In genomic region chr4:158186815-158187214, GRCh38 we compare ENCODE assay signal across 30 cellular contexts. TPM values are rescaled to one million over a fixed set of nuclear protein-coding genes. Genes with fewer than 3 reads are reported as not detected.
"Had no signal": no experiment of that assay in that cellular context is flagged by ENCODE, and none has a peak within 500 bp of the region (broad histone marks: within the 10 kb centered on the region; RNA-seq: fewer than 3 reads in every experiment).

No MANE protein-coding gene starts in this region.

- H3K9me3 ChIP-seq: adrenal gland, body of pancreas, esophagus squamous epithelium, gastroesophageal sphincter, heart right ventricle had no signal

- H3K36me3 ChIP-seq: adrenal gland, esophagus squamous epithelium, gastroesophageal sphincter had no signal

- H3K36me3 Mint-ChIP-seq: activated naive CD4-positive, alpha-beta T cell treated with anti-CD3 and anti-CD28 coated beads, Interleukin-2, amount 50 U/mL, for 24 hours; activated naive CD8-positive, alpha-beta T cell treated with anti-CD3 and anti-CD28 coated beads for 36 hours had no signal

- H3K4me1 ChIP-seq: body of pancreas, gastroesophageal sphincter had no signal

- H3K9me3 Mint-ChIP-seq: activated CD8-positive, alpha-beta T cell treated with anti-CD3 and anti-CD28 coated beads for 36 hours; activated naive CD4-positive, alpha-beta T cell treated with anti-CD3 and anti-CD28 coated beads for 36 hours; activated naive CD4-positive, alpha-beta T cell treated with anti-CD3 and anti-CD28 coated beads, Interleukin-2, amount 50 U/mL, for 24 hours; activated naive CD8-positive, alpha-beta T cell treated with anti-CD3 and anti-CD28 coated beads for 36 hours; activated T-cell treated with anti-CD3 and anti-CD28 coated beads, Interleukin-2, amount 50 U/mL, for 4 hours; activated T-helper 17 cell treated with anti-CD3 and anti-CD28 coated beads, Interleukin-2, amount 50 U/mL, for 72 hours had no signal

- H3K27me3 ChIP-seq: adrenal gland, body of pancreas, esophagus squamous epithelium, gastroesophageal sphincter, heart right ventricle had no signal

- H3K4me3 Mint-ChIP-seq: activated CD4-positive, alpha-beta T cell treated with anti-CD3 and anti-CD28 coated beads for 36 hours; activated CD8-positive, alpha-beta T cell treated with anti-CD3 and anti-CD28 coated beads for 36 hours; activated naive CD4-positive, alpha-beta T cell treated with anti-CD3 and anti-CD28 coated beads for 36 hours; activated naive CD4-positive, alpha-beta T cell treated with anti-CD3 and anti-CD28 coated beads, Interleukin-2, amount 50 U/mL, for 24 hours; activated naive CD8-positive, alpha-beta T cell treated with anti-CD3 and anti-CD28 coated beads for 36 hours; activated naive CD8-positive, alpha-beta T cell treated with anti-CD3 and anti-CD28 coated beads, Interleukin-2, amount 50 U/mL, for 24 hours; activated T-cell treated with anti-CD3 and anti-CD28 coated beads, Interleukin-2, amount 50 U/mL, for 4 hours; activated T-helper 17 cell treated with anti-CD3 and anti-CD28 coated beads, Interleukin-2, amount 50 U/mL, for 72 hours; effector memory CD8-positive, alpha-beta T cell had no signal

- H3K27ac Mint-ChIP-seq: activated CD4-positive, alpha-beta T cell treated with anti-CD3 and anti-CD28 coated beads for 36 hours; activated CD8-positive, alpha-beta T cell treated with anti-CD3 and anti-CD28 coated beads for 36 hours; activated naive CD4-positive, alpha-beta T cell treated with anti-CD3 and anti-CD28 coated beads for 36 hours; activated naive CD4-positive, alpha-beta T cell treated with anti-CD3 and anti-CD28 coated beads, Interleukin-2, amount 50 U/mL, for 24 hours; activated naive CD8-positive, alpha-beta T cell treated with anti-CD3 and anti-CD28 coated beads for 36 hours; activated naive CD8-positive, alpha-beta T cell treated with anti-CD3 and anti-CD28 coated beads, Interleukin-2, amount 50 U/mL, for 24 hours; activated T-helper 17 cell treated with anti-CD3 and anti-CD28 coated beads, Interleukin-2, amount 50 U/mL, for 72 hours; effector memory CD8-positive, alpha-beta T cell had no signal

- H3K4me3 ChIP-seq: adrenal gland, body of pancreas, esophagus squamous epithelium, gastroesophageal sphincter, heart right ventricle had no signal

- ATAC-seq: activated CD4-positive, alpha-beta T cell treated with anti-CD3 and anti-CD28 coated beads for 36 hours; activated CD8-positive, alpha-beta T cell treated with anti-CD3 and anti-CD28 coated beads for 36 hours; activated naive CD8-positive, alpha-beta T cell treated with anti-CD3 and anti-CD28 coated beads, Interleukin-2, amount 50 U/mL, for 24 hours; activated T-cell treated with anti-CD3 and anti-CD28 coated beads, Interleukin-2, amount 50 U/mL, for 4 hours; activated T-helper 17 cell treated with anti-CD3 and anti-CD28 coated beads, Interleukin-2, amount 50 U/mL, for 72 hours; body of pancreas; effector memory CD8-positive, alpha-beta T cell; gastroesophageal sphincter; heart right ventricle had no signal

- H3K4me1 Mint-ChIP-seq: activated CD4-positive, alpha-beta T cell treated with anti-CD3 and anti-CD28 coated beads for 36 hours; activated naive CD4-positive, alpha-beta T cell treated with anti-CD3 and anti-CD28 coated beads, Interleukin-2, amount 50 U/mL, for 24 hours; activated naive CD8-positive, alpha-beta T cell treated with anti-CD3 and anti-CD28 coated beads for 36 hours; activated naive CD8-positive, alpha-beta T cell treated with anti-CD3 and anti-CD28 coated beads, Interleukin-2, amount 50 U/mL, for 24 hours; activated T-helper 17 cell treated with anti-CD3 and anti-CD28 coated beads, Interleukin-2, amount 50 U/mL, for 72 hours had no signal

- H3K27ac ChIP-seq: adrenal gland, body of pancreas, epithelial cell of prostate, esophagus squamous epithelium, gastroesophageal sphincter, heart right ventricle had no signal

- H3K27me3 Mint-ChIP-seq: activated CD4-positive, alpha-beta T cell treated with anti-CD3 and anti-CD28 coated beads for 36 hours; activated naive CD4-positive, alpha-beta T cell treated with anti-CD3 and anti-CD28 coated beads, Interleukin-2, amount 50 U/mL, for 24 hours; activated naive CD8-positive, alpha-beta T cell treated with anti-CD3 and anti-CD28 coated beads, Interleukin-2, amount 50 U/mL, for 24 hours; activated T-helper 17 cell treated with anti-CD3 and anti-CD28 coated beads, Interleukin-2, amount 50 U/mL, for 72 hours; effector memory CD8-positive, alpha-beta T cell had no signal

- DNase-seq: activated CD4-positive, alpha-beta T cell treated with anti-CD3 and anti-CD28 coated beads for 36 hours; activated CD4-positive, alpha-beta T cell treated with anti-CD3 and anti-CD28 coated beads, Interleukin-2, amount 50 U/mL, for 1 hour; activated CD4-positive, alpha-beta T cell treated with anti-CD3 and anti-CD28 coated beads, Interleukin-2, amount 50 U/mL, for 48 hours; activated CD4-positive, CD25-positive, alpha-beta regulatory T cell; activated CD4-positive, CD25-positive, alpha-beta regulatory T cell treated with anti-CD3 and anti-CD28 coated beads, Interleukin-2, amount 50 U/mL, for 72 hours; activated CD8-positive, alpha-beta memory T cell treated with anti-CD3 and anti-CD28 coated beads for 24 hours; activated CD8-positive, alpha-beta T cell treated with anti-CD3 and anti-CD28 coated beads for 36 hours; activated effector memory CD4-positive, alpha-beta T cell treated with anti-CD3 and anti-CD28 coated beads, Interleukin-2, amount 50 U/mL, for 16 hours; activated naive CD4-positive, alpha-beta T cell treated with anti-CD3 and anti-CD28 coated beads for 36 hours; activated naive CD8-positive, alpha-beta T cell treated with anti-CD3 and anti-CD28 coated beads for 36 hours; activated naive CD8-positive, alpha-beta T cell treated with anti-CD3 and anti-CD28 coated beads, Interleukin-2, amount 50 U/mL, for 24 hours; activated T-cell treated with anti-CD3 and anti-CD28 coated beads, Interleukin-2, amount 50 U/mL, for 4 hours; adrenal gland; amygdala; aorta; body of pancreas; caudate nucleus; cortex of kidney; dermis blood vessel endothelial cell; effector CD4-positive, alpha-beta T cell; effector memory CD8-positive, alpha-beta T cell; esophagus squamous epithelium; foreskin melanocyte; heart right ventricle; T-helper 2 cell had no signal

RNA-seq across cellular contexts. Expression of gene GASK1B, which starts 14.0 kb away (rescaled TPM):
- total RNA-seq: activated CD4-positive, alpha-beta T cell treated with anti-CD3 and anti-CD28 coated beads for 36 hours; activated CD8-positive, alpha-beta T cell treated with anti-CD3 and anti-CD28 coated beads for 36 hours; activated naive CD4-positive, alpha-beta T cell treated with anti-CD3 and anti-CD28 coated beads for 36 hours; activated naive CD8-positive, alpha-beta T cell treated with anti-CD3 and anti-CD28 coated beads for 36 hours; activated T-helper 17 cell treated with anti-CD3 and anti-CD28 coated beads, Interleukin-2, amount 50 U/mL, for 72 hours; T-helper 1 cell treated with Interleukin-12 subunit alpha and Interleukin-12 subunit beta and Interleukin-4 antibody, amounts not matched to agents 30 ng/mL and 1 ng/mL, for 36 hours had no signal
